Comparison of ENCODE assay signal across 31 cellular contexts in genomic region chr19:48663667-48664066, GRCh38. TPM values are rescaled to one million over a fixed set of nuclear protein-coding genes. Genes with fewer than 3 reads are reported as not detected.
"Had no signal": no experiment of that assay in that cellular context is flagged by ENCODE, and none has a peak within 500 bp of the region (broad histone marks: within the 10 kb centered on the region; RNA-seq: fewer than 3 reads in every experiment).

No MANE protein-coding gene starts in this region.

- H3K4me3 Mint-ChIP-seq: immature natural killer cell; naive thymus-derived CD8-positive, alpha-beta T cell; nephron; neural crest cell; stimulated activated memory B cell treated with anti-CD40 and anti-IgM and Interleukin-4, amounts not matched to agents 10 μg/mL and 1 μg/mL and 100 μg/mL, for 72 hours; stimulated activated naive CD8-positive, alpha-beta T cell treated with anti-CD3 and anti-CD28 coated beads, Interleukin-15, amount 100 ng/mL, for 72 hours; type B pancreatic cell had no signal

- H3K36me3 ChIP-seq: left lung, lower lobe of right lung, pancreas, right atrium auricular region, right lobe of liver, tibial nerve, uterus had no signal

- H3K27me3 Mint-ChIP-seq: stimulated activated memory B cell treated with anti-CD40 and anti-IgM and Interleukin-4, amounts not matched to agents 10 μg/mL and 1 μg/mL and 100 μg/mL, for 72 hours; stimulated activated naive CD8-positive, alpha-beta T cell treated with anti-CD3 and anti-CD28 coated beads, Interleukin-15, amount 100 ng/mL, for 72 hours; type B pancreatic cell had no signal

- H3K36me3 Mint-ChIP-seq: immature natural killer cell; naive thymus-derived CD8-positive, alpha-beta T cell; stimulated activated memory B cell treated with anti-CD40 and anti-IgM and Interleukin-4, amounts not matched to agents 10 μg/mL and 1 μg/mL and 100 μg/mL, for 72 hours; type B pancreatic cell had no signal

- DNase-seq: hippocampal formation; immature natural killer cell; kidney; left colon; left lung; lower lobe of right lung; mammary epithelial cell; mesendoderm; midbrain; pancreas; posterior cingulate gyrus; right lobe of liver; stimulated activated CD4-positive, alpha-beta T cell treated with anti-CD3 and anti-CD28 coated beads, Interleukin-1b, Interleukin-23, amount 100 ng/mL, for 48 hours; stimulated activated CD4-positive, alpha-beta T cell treated with anti-CD3 and anti-CD28 coated beads, Interleukin-2, amount 100 ng/mL, for 48 hours; stimulated activated CD4-positive, alpha-beta T cell treated with anti-CD3 and anti-CD28 coated beads, Interleukin-4, amount 100 ng/mL, for 4 hours; stimulated activated CD8-positive, alpha-beta memory T cell treated with anti-CD3 and anti-CD28 coated beads, Interleukin-4, amount 100 ng/mL, for 48 hours; stimulated activated naive CD4-positive, alpha-beta T cell treated with Interleukin-2 at 50 U/mL for 16 hours; stimulated activated naive CD8-positive, alpha-beta T cell treated with anti-CD3 and anti-CD28 coated beads, Interleukin-15, amount 100 ng/mL, for 72 hours; substantia nigra; uterus had no signal

- H3K9me3 ChIP-seq: left lung, lower lobe of right lung, pancreas, right atrium auricular region, right lobe of liver, tibial nerve, uterus had no signal

- H3K27ac Mint-ChIP-seq: nephron; stimulated activated memory B cell treated with anti-CD40 and anti-IgM and Interleukin-4, amounts not matched to agents 10 μg/mL and 1 μg/mL and 100 μg/mL, for 72 hours; stimulated activated naive CD8-positive, alpha-beta T cell treated with anti-CD3 and anti-CD28 coated beads, Interleukin-15, amount 100 ng/mL, for 72 hours; type B pancreatic cell had no signal

- H3K27me3 ChIP-seq: left lung, pancreas, right atrium auricular region, right lobe of liver, tibial nerve, uterus had no signal

- H3K4me1 ChIP-seq: right lobe of liver, uterus had no signal

- H3K9me3 Mint-ChIP-seq: immature natural killer cell; naive thymus-derived CD8-positive, alpha-beta T cell; nephron; stimulated activated naive CD8-positive, alpha-beta T cell treated with anti-CD3 and anti-CD28 coated beads, Interleukin-15, amount 100 ng/mL, for 72 hours; type B pancreatic cell had no signal

- H3K27ac ChIP-seq: left lung, lower lobe of right lung, pancreas, right atrium auricular region, right lobe of liver, tibial nerve, uterus had no signal

- H3K4me1 Mint-ChIP-seq: neural crest cell had no signal

- H3K4me3 ChIP-seq: left lung, lower lobe of right lung, pancreas, right atrium auricular region, right lobe of liver, smooth muscle cell, tibial nerve, uterus had no signal

- H3K4me2 ChIP-seq: smooth muscle cell had no signal

RNA-seq across cellular contexts. Expression of gene NTN5, which starts 9.2 kb away (rescaled TPM):
- total RNA-seq: smooth muscle cell, temporal lobe had no signal

RNA-seq across cellular contexts. Expression of gene FUT2, which starts 32.1 kb away (rescaled TPM):
- total RNA-seq: naive thymus-derived CD8-positive, alpha-beta T cell; neural crest cell; pulmonary artery endothelial cell; right atrium auricular region; skeletal muscle tissue had no signal
